9 cellular contexts compared by ENCODE assay signal in genomic region chrX:84339507-84340364, GRCh38.
DNase-seq lines count a peak whose midpoint lies in the region; ATAC-seq, FAIRE-seq and TF ChIP-seq lines count a peak whose summit lies in the region.
"Had no signal": no experiment of that assay in that cellular context is flagged by ENCODE, and none has a peak within 500 bp of the region (broad histone marks: within the 10 kb centered on the region; RNA-seq: fewer than 3 reads in every experiment).

No MANE protein-coding gene starts in this region.

- H3K27ac ChIP-seq in gastroesophageal sphincter, result no peak overlapping the region

- TF ChIP-seq POLR2A in gastroesophageal sphincter (IDR thresholded peaks at IDR 0.05), result no peak

- no peaks in the 10 kb centered on the region for H3K27me3 ChIP-seq in gastroesophageal sphincter

- TF ChIP-seq CTCF in gastroesophageal sphincter (IDR thresholded peaks at IDR 0.05), result peak; percentile 25 to 65 (median 32)

- FAIRE-seq in RCC 7860 (lab: Jason Lieb, UNC), result peak; percentile 15

- no peaks in the 10 kb centered on the region for H3K36me3 ChIP-seq in gastroesophageal sphincter

- H3K4me3 ChIP-seq in gastroesophageal sphincter, result no peak overlapping the region

- WGBS in gastroesophageal sphincter (ENCODE audit: low coverage in 1 of 2), 2 donors, result 21 to 23% methylated on average over 3 to 4 of the region's 4 CpGs

- ATAC-seq in GM18867 (IDR thresholded peaks at IDR 0.05; ENCODE audit: unreplicated experiment) (peak; percentile 83), HG03354 (IDR thresholded peaks at IDR 0.05; ENCODE audit: poor library complexity, severe bottlenecking, unreplicated experiment) (peak; percentile 91), gastroesophageal sphincter (no peak)
- ATAC-seq: HCT116 had no signal

- no peaks in the 10 kb centered on the region for H3K4me1 ChIP-seq in gastroesophageal sphincter

- no peak for TF ChIP-seq EP300 in gastroesophageal sphincter (IDR thresholded peaks at IDR 0.05)

- no peaks in the 10 kb centered on the region for H3K9me3 ChIP-seq in gastroesophageal sphincter

- peak; percentile 38 for DNase-seq in AG08395 (ENCODE audit: low spot score)
- DNase-seq in RCC 7860 (ENCODE audit: low spot score), result peak; percentile 4
- no peak for DNase-seq in NCI-H526 treated with DMSO at 0.1 percent for 48 hours (lab: John Stamatoyannopoulos, UW)
- no peak for DNase-seq in posterior vena cava (ENCODE audit: low spot score)
- DNase-seq in activated CD4-positive, alpha-beta T cell treated with anti-CD3 and anti-CD28 coated beads, Interleukin-2, amount 50 U/mL, for 1 hour, result no peak

- intact Hi-C loops in posterior vena cava (cut with DNase I), result no loop called here

Comparison
In these comparisons a context has a peak if more than half of its experiments do, and no peak if none do; other contexts are left out.
1. DNase-seq: peak in AG08395 (single experiment) and RCC 7860 (single experiment); none in NCI-H526 treated with DMSO at 0.1 percent for 48 hours (single experiment), posterior vena cava (single experiment) and activated CD4-positive, alpha-beta T cell treated with anti-CD3 and anti-CD28 coated beads, Interleukin-2, amount 50 U/mL, for 1 hour (single experiment).